24 cellular contexts compared by ENCODE assay signal in the genomic region with DNA sequence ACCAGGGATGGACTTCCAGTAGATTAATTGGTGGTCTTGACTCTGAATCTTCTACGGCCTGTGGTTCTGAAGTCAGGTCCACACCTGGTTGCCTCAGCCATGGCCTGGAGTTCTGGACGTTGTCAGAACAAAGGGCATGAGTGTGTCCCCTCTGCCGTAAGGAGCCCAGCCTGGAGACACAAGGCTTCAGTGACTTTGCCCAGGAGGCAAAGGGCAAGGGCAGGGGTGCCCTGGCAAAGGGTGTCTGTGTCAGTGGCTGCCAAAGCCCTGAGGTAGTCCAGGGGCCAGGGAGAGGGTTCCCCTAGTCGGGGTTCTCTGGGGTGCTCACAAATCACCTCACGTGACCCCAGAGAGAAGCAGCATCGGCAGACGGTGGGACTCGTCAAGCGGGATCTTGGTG.
"Had no signal": no experiment of that assay in that cellular context is flagged by ENCODE, and none has a peak within 500 bp of the region (broad histone marks: within the 10 kb centered on the region; RNA-seq: fewer than 3 reads in every experiment).

No MANE protein-coding gene starts in this region.

- H3K27ac Mint-ChIP-seq: activated CD4-positive, alpha-beta T cell treated with anti-CD3 and anti-CD28 coated beads for 36 hours; activated CD8-positive, alpha-beta T cell treated with anti-CD3 and anti-CD28 coated beads for 36 hours; activated naive CD4-positive, alpha-beta T cell treated with anti-CD3 and anti-CD28 coated beads for 36 hours; activated naive CD8-positive, alpha-beta T cell; activated T-helper 17 cell treated with anti-CD3 and anti-CD28 coated beads, Interleukin-2, amount 50 U/mL, for 72 hours; brain had no signal

- H3K27me3 ChIP-seq: Peyer's patch, SJCRH30 had no signal

- H3K4me1 Mint-ChIP-seq: activated CD4-positive, alpha-beta T cell treated with anti-CD3 and anti-CD28 coated beads for 36 hours; activated T-helper 17 cell treated with anti-CD3 and anti-CD28 coated beads, Interleukin-2, amount 50 U/mL, for 72 hours had no signal

- DNase-seq: activated CD4-positive, alpha-beta T cell treated with anti-CD3 and anti-CD28 coated beads for 36 hours; activated CD4-positive, CD25-positive, alpha-beta regulatory T cell; activated CD8-positive, alpha-beta T cell treated with anti-CD3 and anti-CD28 coated beads for 36 hours; activated gamma-delta T cell; activated naive CD4-positive, alpha-beta T cell treated with anti-CD3 and anti-CD28 coated beads for 36 hours; activated T-cell treated with anti-CD3 and anti-CD28 coated beads for 4 hours; activated T-cell treated with anti-CD3 and anti-CD28 coated beads, Interleukin-2, amount 50 U/mL, for 48 hours; amygdala; NCI-H1048; NCI-H146; NCI-H187 treated with DMSO at 0.1 percent for 48 hours; NCI-H2081 treated with DMSO at 0.1 percent for 48 hours; NCI-H446; NCI-H524; Peyer's patch; Right ventricle myocardium superior; SJCRH30; SK-N-SH; T-helper 1 cell had no signal

- H3K36me3 Mint-ChIP-seq: activated naive CD8-positive, alpha-beta T cell; brain had no signal

- H3K9ac ChIP-seq: SK-N-SH had no signal

- H3K4me3 ChIP-seq: Peyer's patch, SJCRH30 had no signal

- H3K27me3 Mint-ChIP-seq: activated CD4-positive, alpha-beta T cell treated with anti-CD3 and anti-CD28 coated beads for 36 hours; activated CD8-positive, alpha-beta T cell treated with anti-CD3 and anti-CD28 coated beads for 36 hours; activated T-helper 17 cell treated with anti-CD3 and anti-CD28 coated beads, Interleukin-2, amount 50 U/mL, for 72 hours had no signal

- ATAC-seq: activated CD4-positive, alpha-beta T cell treated with anti-CD3 and anti-CD28 coated beads for 36 hours; activated CD8-positive, alpha-beta T cell treated with anti-CD3 and anti-CD28 coated beads for 36 hours; activated T-helper 17 cell treated with anti-CD3 and anti-CD28 coated beads, Interleukin-2, amount 50 U/mL, for 72 hours had no signal

- H3K4me3 Mint-ChIP-seq: activated CD4-positive, alpha-beta T cell treated with anti-CD3 and anti-CD28 coated beads for 36 hours; activated CD8-positive, alpha-beta T cell treated with anti-CD3 and anti-CD28 coated beads for 36 hours; activated naive CD4-positive, alpha-beta T cell treated with anti-CD3 and anti-CD28 coated beads for 36 hours; activated naive CD8-positive, alpha-beta T cell; activated T-helper 17 cell treated with anti-CD3 and anti-CD28 coated beads, Interleukin-2, amount 50 U/mL, for 72 hours; brain had no signal

- H3K9me3 Mint-ChIP-seq: activated naive CD4-positive, alpha-beta T cell treated with anti-CD3 and anti-CD28 coated beads for 36 hours; activated T-helper 17 cell treated with anti-CD3 and anti-CD28 coated beads, Interleukin-2, amount 50 U/mL, for 72 hours had no signal

- H3K4me2 ChIP-seq: SK-N-SH had no signal

- H3K27ac ChIP-seq: Peyer's patch, RWPE1, SJCRH30, VCaP had no signal

- H3K4me1 ChIP-seq: Peyer's patch, SJCRH30 had no signal

- H3K9me3 ChIP-seq: Peyer's patch, SJCRH30, SK-N-SH had no signal

- H3K36me3 ChIP-seq: Peyer's patch, SJCRH30 had no signal
